9 cellular contexts compared by ENCODE assay signal in the genomic region with DNA sequence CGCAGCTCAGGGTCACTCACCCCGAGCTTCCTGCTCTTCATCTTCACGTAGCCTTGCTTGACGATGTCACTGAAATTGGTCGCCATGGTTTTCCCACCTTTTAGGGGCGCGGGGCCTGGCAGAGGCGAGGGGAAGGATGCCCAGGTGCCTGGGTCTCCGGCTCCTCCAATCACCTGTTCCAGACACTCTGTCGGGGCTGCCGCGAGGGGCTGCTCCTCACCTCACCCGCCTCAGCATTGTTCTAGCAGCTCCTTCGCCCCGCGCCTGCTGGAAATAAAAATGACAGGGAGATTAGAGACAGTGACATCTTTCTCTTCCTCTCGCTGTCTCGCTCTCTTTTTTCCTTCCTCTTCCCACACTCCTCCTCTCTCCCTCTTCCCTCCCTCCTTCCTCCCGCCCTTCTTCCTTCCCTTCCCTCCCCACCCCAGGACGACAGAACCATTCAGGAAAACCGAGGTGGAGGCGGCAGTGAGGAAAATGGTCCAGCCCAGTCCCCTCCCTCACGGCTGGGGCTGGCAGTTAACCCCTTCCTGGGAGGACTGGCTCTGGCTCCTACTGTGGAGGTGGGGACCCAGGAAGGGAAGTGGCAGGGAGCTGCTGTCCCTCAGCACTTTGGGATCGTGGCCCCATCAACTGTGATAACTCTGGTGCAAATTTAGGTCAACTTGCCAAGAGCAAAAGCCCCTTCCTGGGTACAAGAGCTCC. TPM values are rescaled to one million over a fixed set of nuclear protein-coding genes. Genes with fewer than 3 reads are reported as not detected.
DNase-seq lines count a peak whose midpoint lies in the region; ATAC-seq and TF ChIP-seq lines count a peak whose summit lies in the region.
"Had no signal": no experiment of that assay in that cellular context is flagged by ENCODE, and none has a peak within 500 bp of the region (broad histone marks: within the 10 kb centered on the region; RNA-seq: fewer than 3 reads in every experiment).

No MANE protein-coding gene starts in this region.

- peak overlapping the region; percentile 49 to 58 for H3K4me3 ChIP-seq in ascending aorta
- peak overlapping the region; percentile 65 for H3K4me3 ChIP-seq in iPS-15b (ENCODE audit: low read depth, low read length)
- peak overlapping the region; percentile 8 to 37 (median 27) for H3K4me3 ChIP-seq in skin epidermis

- H3K9me3 ChIP-seq in ascending aorta, result no peaks in the 10 kb centered on the region
- H3K9me3 ChIP-seq in iPS-15b (ENCODE audit: control insufficient read depth, insufficient read depth, low read length), result no peaks in the 10 kb centered on the region

- H3K36me3 ChIP-seq in ascending aorta (peaks cover 7 to 8% of the 10 kb centered on the region in 2 donors), iPS-15b (ENCODE audit: control insufficient read depth, insufficient read depth, low read length) (no peaks in the 10 kb centered on the region)

- TF ChIP-seq CTCF in ascending aorta (IDR thresholded peaks at IDR 0.05), result no peak

- H3K4me1 ChIP-seq in ascending aorta, result peaks cover 15 to 50% of the 10 kb centered on the region in 2 donors
- H3K4me1 ChIP-seq in iPS-15b (ENCODE audit: control insufficient read depth, insufficient read depth, low read length), result peaks cover 16% of the 10 kb centered on the region

- H3K27ac ChIP-seq in ascending aorta (peak overlapping the region; percentile 81 to 82), skin epidermis (peak overlapping the region in 7 of 21 experiments; percentile 12 to 76 (median 50))

- ATAC-seq in GM19023 (IDR thresholded peaks at IDR 0.05; ENCODE audit: unreplicated experiment), result no peak
- no peak for ATAC-seq in GM19324 (IDR thresholded peaks at IDR 0.05; ENCODE audit: low FRiP score, unreplicated experiment)

- H3K27me3 ChIP-seq in ascending aorta, result no peaks in the 10 kb centered on the region
- peaks cover 6% of the 10 kb centered on the region for H3K27me3 ChIP-seq in iPS-15b (ENCODE audit: control insufficient read depth, insufficient read depth, low read length)

- intact Hi-C loops in ascending aorta (cut with DNase I), result loop anchor here (5.0 to 10.0 kb wide), 2 partner anchors 38 to 335 kb away; no protein-coding TSS in a partner anchor

- DNase-seq in NCI-H524 (lab: John Stamatoyannopoulos, UW) (peak; percentile 39 to 61), NCI-H524 treated with DMSO at 0.1 percent for 48 hours (lab: John Stamatoyannopoulos, UW) (no peak), ascending aorta (ENCODE audit: low spot score in 2 of 2) (peak in 1 of 2 donors; percentile 75), NCI-H128 (lab: John Stamatoyannopoulos, UW; ENCODE audit: unreplicated experiment) (no peak)
- DNase-seq: DND-41 had no signal

- no peak overlapping the region for H3K9ac ChIP-seq in iPS-15b (ENCODE audit: low read depth, low read length)

RNA-seq across cellular contexts. Expression of a gene that starts 6.7 kb away (rescaled TPM):
- 40.2 TPM for total RNA-seq in ascending aorta

RNA-seq across cellular contexts. Expression of a gene that starts 17.1 kb away (rescaled TPM):
- 110 TPM for total RNA-seq in ascending aorta

RNA-seq across cellular contexts. Expression of a gene that starts 32.3 kb away (rescaled TPM):
- 35.7 TPM for total RNA-seq in ascending aorta

RNA-seq across cellular contexts. Expression of a gene that starts 32.4 kb away (rescaled TPM):
- 28.7 TPM for total RNA-seq in ascending aorta

RNA-seq across cellular contexts. Expression of a gene that starts 56.8 kb away (rescaled TPM):
- total RNA-seq in ascending aorta, result 13.7 TPM

Comparison
In these comparisons a context has a peak if more than half of its experiments do, and no peak if none do; other contexts are left out.
1. DNase-seq: peak in NCI-H524 (2 of 2); none in NCI-H524 treated with DMSO at 0.1 percent for 48 hours (single experiment) and NCI-H128 (single experiment).
2. Peak in every context shown above with its lines, with median percentiles within 50 percentile points of each other: H3K4me3 ChIP-seq.